Comparison of ENCODE assay signal across 24 cellular contexts in the genomic region with DNA sequence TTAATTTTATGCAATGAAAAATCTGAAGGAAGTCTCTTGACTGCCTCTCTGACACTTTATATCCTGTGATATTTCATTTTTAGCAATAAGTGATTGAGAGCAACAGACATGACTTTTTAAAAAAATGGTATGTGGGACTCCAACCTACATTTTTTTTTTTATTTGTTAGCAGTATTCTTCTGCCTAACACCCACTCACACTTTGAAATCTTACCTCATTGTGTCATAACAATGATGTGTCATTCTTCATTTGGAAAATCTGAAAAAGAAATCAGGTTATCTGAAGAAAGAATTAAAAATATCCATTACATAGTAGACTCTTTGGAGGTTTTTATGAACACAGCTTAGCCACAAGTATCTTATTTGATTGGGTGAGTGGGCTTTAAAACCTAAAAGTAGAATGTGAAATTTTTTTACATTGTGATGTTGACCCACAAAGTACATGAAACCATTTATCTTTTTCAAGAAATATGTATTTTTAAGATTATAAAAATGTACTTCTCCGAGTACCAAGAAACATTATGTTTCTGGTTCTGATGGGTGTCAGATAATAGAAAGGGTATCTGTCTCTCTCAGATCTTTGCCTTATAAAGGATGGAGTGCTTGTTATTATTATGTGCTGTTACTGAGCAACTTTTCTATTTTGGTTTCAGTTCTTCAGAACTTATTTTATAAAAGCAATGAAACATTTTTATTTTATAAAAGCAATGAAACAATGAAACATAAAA.
A peak's percentile ranks its signal among the peaks of the same experiment; 100 is the strongest.
DNase-seq lines count a peak whose midpoint lies in the region; ATAC-seq, FAIRE-seq and TF ChIP-seq lines count a peak whose summit lies in the region.
"Had no signal": no experiment of that assay in that cellular context is flagged by ENCODE, and none has a peak within 500 bp of the region (broad histone marks: within the 10 kb centered on the region; RNA-seq: fewer than 3 reads in every experiment).

No MANE protein-coding gene starts in this region.

- DNase-seq in CD1c-positive myeloid dendritic cell (ENCODE audit: extremely low spot score) (peak; percentile 45), GM23248 (peak; percentile 45), bronchial epithelial cell (ENCODE audit: low read depth) (peak; percentile 71), kidney glomerular epithelial cell (lab: John Stamatoyannopoulos, UW) (peak; percentile 24), posterior cingulate gyrus (no peak), ovary (no peak)
- DNase-seq: activated CD4-positive, alpha-beta T cell treated with anti-CD3 and anti-CD28 coated beads, Interleukin-2, amount 50 U/mL, for 4 hours; AML-193; anterior cingulate cortex; DMS79 treated with DMSO at 0.1 percent for 48 hours; effector memory CD8-positive, alpha-beta T cell; esophagus squamous epithelium; H7; MM.1S; NCI-H146; NCI-H2171; NCI-H748 treated with DMSO at 0.1 percent for 48 hours; nephron progenitor cell; stimulated activated CD4-positive, alpha-beta T cell treated with anti-CD3 and anti-CD28 coated beads, Interleukin-2, amount 100 ng/mL, for 24 hours; stimulated activated naive CD4-positive, alpha-beta T cell treated with Interleukin-2 at 50 U/mL for 16 hours had no signal

- peaks cover 5% of the 10 kb centered on the region; the same call in 1 of the 2 replicates for H3K4me1 ChIP-seq in GM23248 (ENCODE audit: insufficient read depth)
- no peaks in the 10 kb centered on the region for H3K4me1 ChIP-seq in ovary (ENCODE audit: insufficient read depth)
- H3K4me1 ChIP-seq: esophagus squamous epithelium, tibial nerve had no signal

- TF ChIP-seq CTCF in bronchial epithelial cell (IDR thresholded peaks at IDR 0.05; ENCODE audit: insufficient read depth, low read length, severe bottlenecking): no peak
- TF ChIP-seq CTCF in ovary (IDR thresholded peaks at IDR 0.05): no peak

- no peak for TF ChIP-seq EP300 in ovary (IDR thresholded peaks at IDR 0.05)

- no peak for ATAC-seq in GM18519 (IDR thresholded peaks at IDR 0.05; ENCODE audit: low FRiP score, unreplicated experiment)
- ATAC-seq: effector memory CD8-positive, alpha-beta T cell had no signal

- H3F3A ChIP-seq in GM23248 (ENCODE audit: insufficient read depth): no peaks in the 10 kb centered on the region

- no peak overlapping the region for H2AFZ ChIP-seq in GM23248

- no peaks in the 10 kb centered on the region for H4K20me1 ChIP-seq in GM23248 (ENCODE audit: insufficient read depth)

- no peak for TF ChIP-seq POLR2A in ovary (IDR thresholded peaks at IDR 0.05)

- no peaks in the 10 kb centered on the region for H3K9me2 ChIP-seq in GM23248 (ENCODE audit: insufficient read depth)

- no peaks in the 10 kb centered on the region for H3K79me2 ChIP-seq in GM23248 (ENCODE audit: insufficient read depth)

- FAIRE-seq in bronchial epithelial cell (lab: Jason Lieb, UNC): no peak
- FAIRE-seq: GM12892, GM19239 had no signal

- no peak overlapping the region for H3K4me2 ChIP-seq in GM23248 (ENCODE audit: unreplicated experiment)

- no peaks in the 10 kb centered on the region for H3K9me3 ChIP-seq in GM23248 (ENCODE audit: low read depth)
- no peaks in the 10 kb centered on the region for H3K9me3 ChIP-seq in ovary
- H3K9me3 ChIP-seq: esophagus squamous epithelium had no signal

- H3K4me3 ChIP-seq in GM23248: no peak overlapping the region
- H3K4me3 ChIP-seq in bronchial epithelial cell (ENCODE audit: low read depth, low read length): no peak overlapping the region
- no peak overlapping the region for H3K4me3 ChIP-seq in ovary
- H3K4me3 ChIP-seq: esophagus squamous epithelium, tibial nerve had no signal

- H3K27me3 ChIP-seq in GM23248 (replicated peaks; ENCODE audit: insufficient read depth) (no peaks in the 10 kb centered on the region), bronchial epithelial cell (ENCODE audit: control insufficient read depth, insufficient read depth, low read length) (no peaks in the 10 kb centered on the region), ovary (no peaks in the 10 kb centered on the region)
- H3K27me3 ChIP-seq: esophagus squamous epithelium, tibial nerve had no signal

- 100% methylated on average over 1 of the region's 1 CpG for WGBS in GM23248 (ENCODE audit: low coverage in 1 of 2, low lambda C conversion rate in 2 of 2, missing lambda C conversion rate in 2 of 2), 2 experiments
- WGBS in ovary, 3 donors: 52 to 70% (median 60%) methylated on average over 1 of the region's 1 CpG

- H3K27ac ChIP-seq in GM23248 (no peak overlapping the region), ovary (no peak overlapping the region)
- H3K27ac ChIP-seq: esophagus squamous epithelium, tibial nerve had no signal

- H3K36me3 ChIP-seq in GM23248 (ENCODE audit: low read depth) (no peaks in the 10 kb centered on the region), bronchial epithelial cell (ENCODE audit: control insufficient read depth, insufficient read depth, low read length) (no peaks in the 10 kb centered on the region), ovary (no peaks in the 10 kb centered on the region)
- H3K36me3 ChIP-seq: esophagus squamous epithelium, tibial nerve had no signal

- intact Hi-C loops in posterior cingulate gyrus (cut with DNase I) (no loop called here), ovary (cut with DNase I) (no loop called here)

- H3K9ac ChIP-seq in GM23248: no peak overlapping the region

- in situ Hi-C loops in GM23248 (cut with MboI): no loop called here

Comparison
In these comparisons a context has a peak if more than half of its experiments do, and no peak if none do; other contexts are left out.
1. DNase-seq: peak in CD1c-positive myeloid dendritic cell (single experiment), GM23248 (single experiment), bronchial epithelial cell (single experiment) and kidney glomerular epithelial cell (single experiment); none in posterior cingulate gyrus (0 of 10) and ovary (0 of 5).